ENCODE assay signal across 20 cellular contexts in genomic region chr2:142876423-142876822, GRCh38. TPM values are rescaled to one million over a fixed set of nuclear protein-coding genes. Genes with fewer than 3 reads are reported as not detected.
DNase-seq lines count a peak whose midpoint lies in the region; ATAC-seq and TF ChIP-seq lines count a peak whose summit lies in the region.
"Had no signal": no experiment of that assay in that cellular context is flagged by ENCODE, and none has a peak within 500 bp of the region (broad histone marks: within the 10 kb centered on the region; RNA-seq: fewer than 3 reads in every experiment).

No MANE protein-coding gene starts in this region.

- no peaks in the 10 kb centered on the region for H4K20me1 ChIP-seq in HCT116 (ENCODE audit: insufficient read depth)
- no peaks in the 10 kb centered on the region for H4K20me1 ChIP-seq in mammary epithelial cell (ENCODE audit: insufficient read depth, low read length)

- H3K4me1 ChIP-seq in ACC112 (ENCODE audit: control insufficient read depth, insufficient read depth, low read length, unreplicated experiment) (peaks cover 68% of the 10 kb centered on the region), HCT116 (ENCODE audit: control insufficient read depth in 1 of 2, insufficient read depth in 2 of 2, low read length in 2 of 2) (0 out of 4 replicates have a peak, but pooled peaks cover 0 to 3% of the 10 kb centered on the region in 2 experiments), mammary epithelial cell (ENCODE audit: insufficient read depth, low read length) (peaks cover 52% of the 10 kb centered on the region)

- in situ Hi-C loops in mammary epithelial cell (cut with MboI; ENCODE audit: low sequenced_read_pairs in 2 of 2), result no loop called here

- BruUV-seq in HCT116 (replicated peaks; lab: Mats Ljungman, UMichigan) (no TSS peak), mammary epithelial cell (replicated peaks; lab: Mats Ljungman, UMichigan) (no TSS peak)

- RAD21 ChIA-PET in HCT116 (lab: Charles Lee; ENCODE audit: low non-redundant PET in 1 of 2, low total read pairs in 2 of 2, uncharacterized antibody in 2 of 2, unreplicated experiment in 2 of 2), result no interaction called here

- H3K9me2 ChIP-seq in HCT116 (ENCODE audit: insufficient read depth), result no peaks in the 10 kb centered on the region

- H3K9ac ChIP-seq in HCT116 (ENCODE audit: low read length) (no peak overlapping the region), mammary epithelial cell (ENCODE audit: insufficient read depth, low read length) (no peak overlapping the region)

- no peak overlapping the region for H2AFZ ChIP-seq in ACC112 (ENCODE audit: low read length, unreplicated experiment)
- no peak overlapping the region for H2AFZ ChIP-seq in HCT116 (ENCODE audit: low read depth, low read length, poor library complexity, severe bottlenecking)
- H2AFZ ChIP-seq in mammary epithelial cell (ENCODE audit: low read depth, low read length), result no peak overlapping the region

- TF ChIP-seq RAD21 in HCT116 (IDR thresholded peaks at IDR 0.05; ENCODE audit: low read depth), result 0 out of 2 replicates have a peak, but pooled peaks have one; percentile 16

- TF ChIP-seq CTCF in HCT116 (IDR thresholded peaks at IDR 0.05 in 2 of 3, conservative IDR thresholded peaks at IDR 0.05 in 1 of 3; ENCODE audit: borderline replicate concordance in 1 of 3, insufficient read depth in 1 of 3, low read depth in 2 of 3, low read length in 2 of 3) (0 out of 6 replicates have a peak, but pooled peaks of 1 of the 3 experiments have one; percentile 8), mammary epithelial cell (conservative IDR thresholded peaks at IDR 0.05 in 1 of 2, IDR thresholded peaks at IDR 0.05 in 1 of 2; ENCODE audit: extremely low read depth in 1 of 2, insufficient read depth in 1 of 2, low read depth in 1 of 2, low read length in 2 of 2) (no peak), WERI-Rb-1 (IDR thresholded peaks at IDR 0.05; ENCODE audit: low read depth, low read length) (no peak)

- H3K36me3 ChIP-seq in ACC112 (ENCODE audit: insufficient read depth, low read length) (no peaks in the 10 kb centered on the region), HCT116 (ENCODE audit: control insufficient read depth in 1 of 2, insufficient read depth in 2 of 2, low read length in 2 of 2) (no peaks in the 10 kb centered on the region), mammary epithelial cell (ENCODE audit: insufficient read depth, low read length) (no peaks in the 10 kb centered on the region), WERI-Rb-1 (no peaks in the 10 kb centered on the region)
- H3K36me3 ChIP-seq: lower lobe of right lung had no signal

- no peak for ATAC-seq in HCT116
- no peak for ATAC-seq in HG02970 (IDR thresholded peaks at IDR 0.05; ENCODE audit: low FRiP score, unreplicated experiment)
- no peak for ATAC-seq in GM18517 (IDR thresholded peaks at IDR 0.05; ENCODE audit: unreplicated experiment)
- no peak for ATAC-seq in GM21717 (IDR thresholded peaks at IDR 0.05; ENCODE audit: unreplicated experiment)
- ATAC-seq: lower lobe of right lung; natural killer cell; stimulated activated effector memory CD8-positive, alpha-beta T cell treated with anti-CD3 and anti-CD28 coated beads, Interleukin-12 subunit alpha, Interleukin-12 subunit beta, amount 100 ng/mL, for 72 hours had no signal

- 80% methylated on average over 2 of the region's 2 CpGs for WGBS in mammary epithelial cell (ENCODE audit: low coverage, missing lambda C conversion rate)

- H3K4me3 ChIP-seq in ACC112 (ENCODE audit: low read depth, low read length) (no peak overlapping the region), HCT116 (replicated peaks in 1 of 2; ENCODE audit: low read depth in 1 of 2, low read length in 2 of 2) (no peak overlapping the region), mammary epithelial cell (replicated peaks in 1 of 3; ENCODE audit: insufficient read depth in 1 of 3, low read depth in 2 of 3, low read length in 3 of 3) (no peak overlapping the region), WERI-Rb-1 (ENCODE audit: low read depth, low read length) (no peak overlapping the region)
- H3K4me3 ChIP-seq: lower lobe of right lung had no signal

- POLR2A ChIA-PET in HCT116 (lab: Charles Lee), result no interaction called here

- intact Hi-C loops in HCT116 (cut with micrococcal nuclease), result no loop called here
- intact Hi-C loops in mammary epithelial cell (cut with micrococcal nuclease), result loop anchor here (2.0 kb wide), 1 partner anchor 194 kb away; no protein-coding TSS in a partner anchor

- dilution Hi-C loops in mammary epithelial cell (cut with HindIII; ENCODE audit: low sequenced_read_pairs), result no loop called here

- no peak for TF ChIP-seq POLR2A in HCT116 (IDR thresholded peaks at IDR 0.05; ENCODE audit: borderline replicate concordance, extremely low read depth, insufficient read depth, insufficient read length)

- CTCF ChIA-PET in HCT116 (lab: Charles Lee), result no interaction called here
- CTCF ChIA-PET in mammary epithelial cell (lab: Charles Lee; ENCODE audit: low non-redundant PET), result no interaction called here

- H3K27me3 ChIP-seq in ACC112 (ENCODE audit: insufficient read depth, low read length), result no peaks in the 10 kb centered on the region
- no peaks in the 10 kb centered on the region for H3K27me3 ChIP-seq in HCT116 (ENCODE audit: insufficient read depth, low read length)
- no peaks in the 10 kb centered on the region for H3K27me3 ChIP-seq in mammary epithelial cell (ENCODE audit: insufficient read depth, low read length)
- no peaks in the 10 kb centered on the region for H3K27me3 ChIP-seq in WERI-Rb-1 (ENCODE audit: insufficient read depth, low read depth, severe bottlenecking)

- H3K79me2 ChIP-seq in ACC112 (ENCODE audit: control insufficient read depth, insufficient read depth, low read length, unreplicated experiment) (peaks cover 20% of the 10 kb centered on the region), HCT116 (ENCODE audit: insufficient read depth, low read length) (no peaks in the 10 kb centered on the region), mammary epithelial cell (ENCODE audit: insufficient read depth, low read length) (no peaks in the 10 kb centered on the region)

- H3K27ac ChIP-seq in ACC112 (ENCODE audit: low read depth, low read length) (peak overlapping the region; percentile 99), HCT116 (ENCODE audit: low read depth, low read length) (no peak overlapping the region), mammary epithelial cell (ENCODE audit: insufficient read depth, low read depth, low read length) (peak overlapping the region; percentile 99), WERI-Rb-1 (no peak overlapping the region)

- DNase-seq in HCT116 (ENCODE audit: low read depth, low spot score), result no peak
- DNase-seq in mammary epithelial cell, result peak; percentile 17
- peak; percentile 39 for DNase-seq in iris pigment epithelial cell (ENCODE audit: low read depth)
- DNase-seq in WERI-Rb-1, result no peak
- DNase-seq: activated CD4-positive, alpha-beta T cell treated with anti-CD3 and anti-CD28 coated beads, Interleukin-2, amount 10 ng/mL, durations not matched to agents 24 days and 14 days; activated CD8-positive, alpha-beta memory T cell treated with anti-CD3 and anti-CD28 coated beads, Interleukin-2, amount 50 U/mL, for 48 hours; activated gamma-delta T cell treated with Interleukin-2 at 50 U/mL for 16 hours; anterior cingulate cortex; CD4-positive, alpha-beta T cell; DMS79 treated with DMSO at 0.1 percent for 48 hours; glutamatergic neuron; lower lobe of right lung; natural killer cell; NCI-H524 treated with DMSO at 0.1 percent for 48 hours; posterior cingulate gyrus had no signal

- no peak overlapping the region for H3K4me2 ChIP-seq in HCT116 (ENCODE audit: low read length)
- H3K4me2 ChIP-seq in mammary epithelial cell (ENCODE audit: insufficient read depth, low read depth, low read length), result no peak overlapping the region

- H3K9me3 ChIP-seq in HCT116 (ENCODE audit: control insufficient read depth in 1 of 2, insufficient read depth in 1 of 2, low read depth in 1 of 2, low read length in 2 of 2), result no peaks in the 10 kb centered on the region
- H3K9me3 ChIP-seq in mammary epithelial cell (replicated peaks; ENCODE audit: insufficient read depth, low read length), result no peaks in the 10 kb centered on the region
- no peaks in the 10 kb centered on the region for H3K9me3 ChIP-seq in WERI-Rb-1 (ENCODE audit: severe bottlenecking)
- H3K9me3 ChIP-seq: lower lobe of right lung had no signal

TF ChIP-seq in HCT116, 20 proteins besides CTCF, POLR2A, EP300 and RAD21 (continues in another document):
- TF ChIP-seq ZFX (IDR thresholded peaks at IDR 0.05) (no peak), POLR2AphosphoS5 (IDR thresholded peaks at IDR 0.05; ENCODE audit: low read depth, low read length) (no peak), SP1 (IDR thresholded peaks at IDR 0.05; ENCODE audit: low read depth) (no peak), FOSL1 (IDR thresholded peaks at IDR 0.05; ENCODE audit: low read depth) (no peak), SRF (IDR thresholded peaks at IDR 0.05; ENCODE audit: low read depth) (no peak), TCF7L2 (IDR thresholded peaks at IDR 0.05; ENCODE audit: borderline replicate concordance, extremely low read depth, insufficient read depth, insufficient read length) (no peak), ELF1 (IDR thresholded peaks at IDR 0.05; ENCODE audit: borderline replicate concordance, low read depth) (no peak), ZNF274 (IDR thresholded peaks at IDR 0.05; ENCODE audit: low read depth, low read length) (no peak), EZH2 (IDR thresholded peaks at IDR 0.05) (no peak), SIN3A (IDR thresholded peaks at IDR 0.05; ENCODE audit: low read depth) (no peak), EZH2phosphoT487 (IDR thresholded peaks at IDR 0.05; ENCODE audit: borderline replicate concordance) (no peak), EGR1 (IDR thresholded peaks at IDR 0.05; ENCODE audit: low read depth) (no peak), YY1 (IDR thresholded peaks at IDR 0.05; ENCODE audit: extremely low read depth, insufficient replicate concordance, low read depth, low read length) (no peak)
- TF ChIP-seq, protein P1, sequence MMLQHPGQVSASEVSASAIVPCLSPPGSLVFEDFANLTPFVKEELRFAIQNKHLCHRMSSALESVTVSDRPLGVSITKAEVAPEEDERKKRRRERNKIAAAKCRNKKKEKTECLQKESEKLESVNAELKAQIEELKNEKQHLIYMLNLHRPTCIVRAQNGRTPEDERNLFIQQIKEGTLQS (IDR thresholded peaks at IDR 0.05), result no peak

RNA-seq across cellular contexts. Expression of gene KYNU, which starts 1.0 kb away (rescaled TPM):
- total RNA-seq in HCT116 (2021; ENCODE audit: unreplicated experiment), result 0.22 TPM
- polyA plus RNA-seq in HCT116 (2012), result 0.05 TPM in 1 of 2 replicates, not detected in the other
- 1 to 10 TPM; 1.6 to 3.3 TPM for total RNA-seq in mammary epithelial cell
- polyA plus RNA-seq in mammary epithelial cell, result 1.4 TPM
- 0.62 TPM for polyA minus RNA-seq in mammary epithelial cell
- total RNA-seq: activated CD4-positive, alpha-beta T cell treated with anti-CD3 and anti-CD28 coated beads, Interleukin-2, amount 10 ng/mL, durations not matched to agents 24 days and 14 days had no signal

Comparison
In these comparisons a context has a peak if more than half of its experiments do, and no peak if none do; other contexts are left out.
1. H3K27ac ChIP-seq: peak in ACC112 (single experiment) and mammary epithelial cell (single experiment); none in HCT116 (single experiment) and WERI-Rb-1 (single experiment).
2. DNase-seq: peak in mammary epithelial cell (single experiment) and iris pigment epithelial cell (single experiment); none in HCT116 (single experiment) and WERI-Rb-1 (single experiment).